In genomic region chrX:74578137-74578536, GRCh38 we compare ENCODE assay signal across 22 cellular contexts. TPM values are rescaled to one million over a fixed set of nuclear protein-coding genes. Genes with fewer than 3 reads are reported as not detected.
DNase-seq lines count a peak whose midpoint lies in the region; ATAC-seq and TF ChIP-seq lines count a peak whose summit lies in the region.
"Had no signal": no experiment of that assay in that cellular context is flagged by ENCODE, and none has a peak within 500 bp of the region (broad histone marks: within the 10 kb centered on the region; RNA-seq: fewer than 3 reads in every experiment).

No MANE protein-coding gene starts in this region.

- no peaks in the 10 kb centered on the region for H3K9me3 ChIP-seq in prostate gland
- H3K9me3 ChIP-seq in mucosa of descending colon: no peaks in the 10 kb centered on the region
- H3K9me3 ChIP-seq: body of pancreas, upper lobe of left lung had no signal

- H3K27ac ChIP-seq in prostate gland: no peak overlapping the region
- H3K27ac ChIP-seq: body of pancreas, SK-N-MC, upper lobe of left lung had no signal

- intact Hi-C loops in activated CD8-positive, alpha-beta T cell treated with anti-CD3 and anti-CD28 coated beads for 36 hours (cut with micrococcal nuclease): no loop called here
- intact Hi-C loops in prostate gland (cut with DNase I): no loop called here
- intact Hi-C loops in mucosa of descending colon (cut with DNase I, micrococcal nuclease): no loop called here

- no peaks in the 10 kb centered on the region for H3K9me3 Mint-ChIP-seq in activated CD8-positive, alpha-beta T cell treated with anti-CD3 and anti-CD28 coated beads for 36 hours
- no peaks in the 10 kb centered on the region for H3K9me3 Mint-ChIP-seq in activated CD8-positive, alpha-beta T cell treated with anti-CD3 and anti-CD28 coated beads, Interleukin-2, amount 10 ng/mL, durations not matched to agents 7 days and 5 days (ENCODE audit: insufficient read depth)
- H3K9me3 Mint-ChIP-seq: CD8-positive, alpha-beta memory T cell; natural killer cell; T-helper 1 cell treated with Interleukin-12 subunit alpha and Interleukin-12 subunit beta and Interleukin-4 antibody, amounts not matched to agents 30 μg/mL and 1 μg/mL, for 36 hours had no signal

- H3K36me3 Mint-ChIP-seq in activated CD8-positive, alpha-beta T cell treated with anti-CD3 and anti-CD28 coated beads for 36 hours (ENCODE audit: low read depth): peaks cover 12% of the 10 kb centered on the region
- H3K36me3 Mint-ChIP-seq in activated CD8-positive, alpha-beta T cell treated with anti-CD3 and anti-CD28 coated beads, Interleukin-2, amount 10 ng/mL, durations not matched to agents 7 days and 5 days (ENCODE audit: low read depth): peaks cover 11% of the 10 kb centered on the region
- H3K36me3 Mint-ChIP-seq: natural killer cell had no signal

- H3K27me3 Mint-ChIP-seq in activated CD8-positive, alpha-beta T cell treated with anti-CD3 and anti-CD28 coated beads for 36 hours: no peaks in the 10 kb centered on the region
- no peaks in the 10 kb centered on the region for H3K27me3 Mint-ChIP-seq in activated CD8-positive, alpha-beta T cell treated with anti-CD3 and anti-CD28 coated beads, Interleukin-2, amount 10 ng/mL, durations not matched to agents 7 days and 5 days (ENCODE audit: low read depth)
- H3K27me3 Mint-ChIP-seq: B cell; CD8-positive, alpha-beta memory T cell had no signal

- 97% methylated on average over 3 of the region's 3 CpGs for WGBS in prostate gland

- peak; percentile 95 for ATAC-seq in activated CD8-positive, alpha-beta T cell treated with anti-CD3 and anti-CD28 coated beads for 36 hours
- ATAC-seq in activated CD8-positive, alpha-beta T cell treated with anti-CD3 and anti-CD28 coated beads, Interleukin-2, amount 10 ng/mL, durations not matched to agents 7 days and 5 days: no peak
- peak; percentile 62 for ATAC-seq in HG02885 (IDR thresholded peaks at IDR 0.05; ENCODE audit: poor library complexity, unreplicated experiment)
- ATAC-seq in mucosa of descending colon: no peak
- ATAC-seq: body of pancreas, natural killer cell had no signal

- H3K36me3 ChIP-seq in prostate gland: no peaks in the 10 kb centered on the region
- H3K36me3 ChIP-seq in mucosa of descending colon (ENCODE audit: low read depth): no peaks in the 10 kb centered on the region
- H3K36me3 ChIP-seq: upper lobe of left lung had no signal

- no peaks in the 10 kb centered on the region for H3K27me3 ChIP-seq in prostate gland (replicated peaks; ENCODE audit: insufficient read depth)
- H3K27me3 ChIP-seq: body of pancreas, upper lobe of left lung had no signal

- no peak for TF ChIP-seq POLR2A in prostate gland (IDR thresholded peaks at IDR 0.05)

- no peaks in the 10 kb centered on the region for H3K4me1 ChIP-seq in prostate gland (replicated peaks)
- no peaks in the 10 kb centered on the region for H3K4me1 ChIP-seq in mucosa of descending colon (ENCODE audit: low read depth)
- H3K4me1 ChIP-seq: body of pancreas, upper lobe of left lung had no signal

- CTCF ChIA-PET in activated CD8-positive, alpha-beta T cell treated with anti-CD3 and anti-CD28 coated beads for 36 hours (lab: Charles Lee): no interaction called here
- CTCF ChIA-PET in activated CD8-positive, alpha-beta T cell treated with anti-CD3 and anti-CD28 coated beads, Interleukin-2, amount 10 ng/mL, durations not matched to agents 7 days and 5 days (lab: Charles Lee): no interaction called here

- peaks cover 12% of the 10 kb centered on the region for H3K4me1 Mint-ChIP-seq in activated CD8-positive, alpha-beta T cell treated with anti-CD3 and anti-CD28 coated beads for 36 hours (ENCODE audit: low read depth)
- H3K4me1 Mint-ChIP-seq in activated CD8-positive, alpha-beta T cell treated with anti-CD3 and anti-CD28 coated beads, Interleukin-2, amount 10 ng/mL, durations not matched to agents 7 days and 5 days (ENCODE audit: low read depth): no peaks in the 10 kb centered on the region
- H3K4me1 Mint-ChIP-seq: B cell, natural killer cell had no signal

- TF ChIP-seq CTCF in activated CD8-positive, alpha-beta T cell treated with anti-CD3 and anti-CD28 coated beads for 36 hours (IDR thresholded peaks at IDR 0.05): no peak
- TF ChIP-seq CTCF in GM13977 (IDR thresholded peaks at IDR 0.05; ENCODE audit: extremely low read depth, insufficient read depth, missing control alignments) (no peak), prostate gland (IDR thresholded peaks at IDR 0.05) (no peak), mucosa of descending colon (IDR thresholded peaks at IDR 0.05) (no peak)

- peak; percentile 48 for DNase-seq in activated CD8-positive, alpha-beta T cell treated with anti-CD3 and anti-CD28 coated beads for 36 hours
- DNase-seq in activated CD8-positive, alpha-beta T cell treated with anti-CD3 and anti-CD28 coated beads, Interleukin-2, amount 10 ng/mL, durations not matched to agents 7 days and 5 days: no peak
- DNase-seq in GM13977 (ENCODE audit: low spot score): peak; percentile 17
- DNase-seq in stimulated activated CD8-positive, alpha-beta memory T cell treated with anti-CD3 and anti-CD28 coated beads, Interleukin-15, amount 100 ng/mL, for 48 hours (ENCODE audit: low read depth in 2 of 2): peak; percentile 1 to 2
- no peak for DNase-seq in prostate gland (ENCODE audit: low spot score)
- no peak for DNase-seq in mucosa of descending colon
- DNase-seq in activated CD4-positive, CD25-positive, alpha-beta regulatory T cell treated with anti-CD3 and anti-CD28 coated beads, Interleukin-2, amount 50 U/mL, for 72 hours: no peak
- DNase-seq: body of pancreas; CD8-positive, alpha-beta memory T cell; glutamatergic neuron; midbrain; natural killer cell; NCI-H1417 treated with DMSO at 0.1 percent for 48 hours; NCI-H82; retina; small intestine; stimulated activated CD4-positive, alpha-beta T cell treated with anti-CD3 and anti-CD28 coated beads, Interleukin-2, amount 100 ng/mL, for 48 hours; upper lobe of left lung had no signal

- H3K4me3 ChIP-seq in prostate gland (no peak overlapping the region), mucosa of descending colon (no peak overlapping the region)
- H3K4me3 ChIP-seq: body of pancreas, SK-N-MC, upper lobe of left lung had no signal

- in situ Hi-C loops in GM13977 (cut with MboI; ENCODE audit: low pct_unique_long_range_greater_than_20kb, low sequenced_read_pairs, unreplicated experiment): no loop called here

- no peak overlapping the region for H3K4me3 Mint-ChIP-seq in activated CD8-positive, alpha-beta T cell treated with anti-CD3 and anti-CD28 coated beads for 36 hours
- H3K4me3 Mint-ChIP-seq in activated CD8-positive, alpha-beta T cell treated with anti-CD3 and anti-CD28 coated beads, Interleukin-2, amount 10 ng/mL, durations not matched to agents 7 days and 5 days: no peak overlapping the region
- H3K4me3 Mint-ChIP-seq: B cell; CD8-positive, alpha-beta memory T cell; natural killer cell; T-helper 1 cell treated with Interleukin-12 subunit alpha and Interleukin-12 subunit beta and Interleukin-4 antibody, amounts not matched to agents 30 μg/mL and 1 μg/mL, for 36 hours had no signal

- POLR2A ChIA-PET in activated CD8-positive, alpha-beta T cell treated with anti-CD3 and anti-CD28 coated beads for 36 hours (lab: Charles Lee): interaction anchor here (1.5 kb wide), 1 partner anchor 36 kb away, joined by 8 read pairs; the partner anchor contains the start of gene RLIM
- POLR2A ChIA-PET in activated CD8-positive, alpha-beta T cell treated with anti-CD3 and anti-CD28 coated beads, Interleukin-2, amount 10 ng/mL, durations not matched to agents 7 days and 5 days (lab: Charles Lee): interaction anchor here (0.7 kb wide), 1 partner anchor 124 kb away, joined by 3 read pairs; no protein-coding TSS in a partner anchor

- H3K27ac Mint-ChIP-seq in activated CD8-positive, alpha-beta T cell treated with anti-CD3 and anti-CD28 coated beads for 36 hours: peak overlapping the region; percentile 31
- H3K27ac Mint-ChIP-seq in activated CD8-positive, alpha-beta T cell treated with anti-CD3 and anti-CD28 coated beads, Interleukin-2, amount 10 ng/mL, durations not matched to agents 7 days and 5 days: no peak overlapping the region
- H3K27ac Mint-ChIP-seq: B cell; CD8-positive, alpha-beta memory T cell; natural killer cell; T-helper 1 cell treated with Interleukin-12 subunit alpha and Interleukin-12 subunit beta and Interleukin-4 antibody, amounts not matched to agents 30 μg/mL and 1 μg/mL, for 36 hours had no signal

RNA-seq across cellular contexts. Expression of gene RLIM, which starts 36.3 kb away (rescaled TPM):
- 10 to 100 TPM; 40.0 to 42.0 TPM for total RNA-seq in activated CD8-positive, alpha-beta T cell treated with anti-CD3 and anti-CD28 coated beads for 36 hours
- total RNA-seq in activated CD8-positive, alpha-beta T cell treated with anti-CD3 and anti-CD28 coated beads, Interleukin-2, amount 10 ng/mL, durations not matched to agents 7 days and 5 days: 10 to 100 TPM; 30.8 to 32.3 TPM
- total RNA-seq in prostate gland (10 to 100 TPM; 27.5 to 30.3 TPM), mucosa of descending colon (10 to 100 TPM; 17.8 to 25.8 (median 22.8) TPM)

Comparison
In these comparisons a context has a peak if more than half of its experiments do, and no peak if none do; other contexts are left out.
1. ATAC-seq: peak in activated CD8-positive, alpha-beta T cell treated with anti-CD3 and anti-CD28 coated beads for 36 hours (single experiment) and HG02885 (single experiment); none in activated CD8-positive, alpha-beta T cell treated with anti-CD3 and anti-CD28 coated beads, Interleukin-2, amount 10 ng/mL, durations not matched to agents 7 days and 5 days (single experiment) and mucosa of descending colon (single experiment).
2. DNase-seq: peak in activated CD8-positive, alpha-beta T cell treated with anti-CD3 and anti-CD28 coated beads for 36 hours (single experiment), GM13977 (single experiment) and stimulated activated CD8-positive, alpha-beta memory T cell treated with anti-CD3 and anti-CD28 coated beads, Interleukin-15, amount 100 ng/mL, for 48 hours (2 of 2); none in activated CD8-positive, alpha-beta T cell treated with anti-CD3 and anti-CD28 coated beads, Interleukin-2, amount 10 ng/mL, durations not matched to agents 7 days and 5 days (single experiment), prostate gland (single experiment), mucosa of descending colon (0 of 3) and activated CD4-positive, CD25-positive, alpha-beta regulatory T cell treated with anti-CD3 and anti-CD28 coated beads, Interleukin-2, amount 50 U/mL, for 72 hours (single experiment).